ENCODE assay signal across 13 cellular contexts in genomic region chr1:226722240-226722900, GRCh38. TPM values are rescaled to one million over a fixed set of nuclear protein-coding genes. Genes with fewer than 3 reads are reported as not detected.
DNase-seq lines count a peak whose midpoint lies in the region; ATAC-seq lines count a peak whose summit lies in the region.
"Had no signal": no experiment of that assay in that cellular context is flagged by ENCODE, and none has a peak within 500 bp of the region (broad histone marks: within the 10 kb centered on the region; RNA-seq: fewer than 3 reads in every experiment).

No MANE protein-coding gene starts in this region.

- H3K4me1 Mint-ChIP-seq in CD4-positive, alpha-beta memory T cell: peaks cover 66 to 99% (median 84%) of the 10 kb centered on the region in 4 donors
- peaks cover 96% of the 10 kb centered on the region for H3K4me1 Mint-ChIP-seq in activated T-cell treated with anti-CD3 and anti-CD28 coated beads, Interleukin-2, amount 50 U/mL, for 72 hours (ENCODE audit: low read depth)
- peaks cover 49 to 90% (median 83%) of the 10 kb centered on the region in 3 donors for H3K4me1 Mint-ChIP-seq in naive B cell

- no peaks in the 10 kb centered on the region for H3K9me3 ChIP-seq in CD4-positive, alpha-beta memory T cell (ENCODE audit: control insufficient read depth in 1 of 2, low read length in 2 of 2)
- no peaks in the 10 kb centered on the region for H3K9me3 ChIP-seq in Karpas-422 (ENCODE audit: low read length)
- H3K9me3 ChIP-seq in right cardiac atrium (ENCODE audit: control insufficient read depth, low read length): no peaks in the 10 kb centered on the region
- H3K9me3 ChIP-seq: neutrophil, stomach had no signal

- H3K27ac Mint-ChIP-seq in CD4-positive, alpha-beta memory T cell: peak overlapping the region; percentile 66 to 100 (median 90)
- peak overlapping the region; percentile 92 for H3K27ac Mint-ChIP-seq in activated T-cell treated with anti-CD3 and anti-CD28 coated beads, Interleukin-2, amount 50 U/mL, for 72 hours
- H3K27ac Mint-ChIP-seq in naive B cell: peak overlapping the region in 5 of 6 donors; percentile 39 to 78 (median 60)

- no peak overlapping the region for H3K4me3 ChIP-seq in CD4-positive, alpha-beta memory T cell (ENCODE audit: low read length in 2 of 2)
- H3K4me3 ChIP-seq in Karpas-422 (ENCODE audit: low read length): no peak overlapping the region
- no peak overlapping the region for H3K4me3 ChIP-seq in right cardiac atrium (ENCODE audit: low read length)
- H3K4me3 ChIP-seq: stomach had no signal

- peaks cover 84% of the 10 kb centered on the region for H4K20me1 ChIP-seq in Karpas-422 (ENCODE audit: insufficient read depth, low read depth, low read length)

- CTCF ChIA-PET in CD4-positive, alpha-beta memory T cell (lab: Charles Lee; ENCODE audit: partially characterized antibody): interaction anchor here (0.7 to 1.9 kb wide), 5 partner anchors 8 to 91 kb away, joined by 3 to 9 read pairs (median 3); no protein-coding TSS in a partner anchor

- no peaks in the 10 kb centered on the region for H3K27me3 ChIP-seq in CD4-positive, alpha-beta memory T cell (ENCODE audit: insufficient read depth, low read length)
- no peaks in the 10 kb centered on the region for H3K27me3 ChIP-seq in Karpas-422 (ENCODE audit: low read length)
- H3K27me3 ChIP-seq in right cardiac atrium (ENCODE audit: control insufficient read depth, insufficient read depth): no peaks in the 10 kb centered on the region
- H3K27me3 ChIP-seq: neutrophil, stomach had no signal

- no peaks in the 10 kb centered on the region for H3K27me3 Mint-ChIP-seq in CD4-positive, alpha-beta memory T cell
- H3K27me3 Mint-ChIP-seq in activated T-cell treated with anti-CD3 and anti-CD28 coated beads, Interleukin-2, amount 50 U/mL, for 72 hours (ENCODE audit: low read depth): no peaks in the 10 kb centered on the region
- no peaks in the 10 kb centered on the region for H3K27me3 Mint-ChIP-seq in naive B cell

- WGBS in right cardiac atrium: 84% methylated on average over 11 of the region's 11 CpGs

- peaks cover 0 to 7% (median 0%) of the 10 kb centered on the region in 8 donors for H3K9me3 Mint-ChIP-seq in CD4-positive, alpha-beta memory T cell
- no peaks in the 10 kb centered on the region for H3K9me3 Mint-ChIP-seq in activated T-cell treated with anti-CD3 and anti-CD28 coated beads, Interleukin-2, amount 50 U/mL, for 72 hours
- no peaks in the 10 kb centered on the region for H3K9me3 Mint-ChIP-seq in naive B cell

- ATAC-seq in activated T-cell treated with anti-CD3 and anti-CD28 coated beads, Interleukin-2, amount 50 U/mL, for 72 hours (replicated peaks in 1 of 2): no peak
- ATAC-seq in naive B cell (ENCODE audit: low read depth in 2 of 2): no peak
- no peak for ATAC-seq in activated CD4-positive, CD25-positive, alpha-beta regulatory T cell treated with anti-CD3 and anti-CD28 coated beads, Interleukin-2, amount 50 U/mL, for 24 hours
- ATAC-seq in right cardiac atrium: no peak

- H3K79me2 ChIP-seq in Karpas-422 (ENCODE audit: low read length): peaks cover 97% of the 10 kb centered on the region

- H3K27ac ChIP-seq in CD4-positive, alpha-beta memory T cell (ENCODE audit: low read depth, low read length): peak overlapping the region; percentile 85
- H3K27ac ChIP-seq in Karpas-422 (ENCODE audit: low read length): peak overlapping the region; percentile 96
- no peak overlapping the region for H3K27ac ChIP-seq in right cardiac atrium (ENCODE audit: low read length)
- H3K27ac ChIP-seq: neutrophil had no signal

- peaks cover 97% of the 10 kb centered on the region for H3K4me1 ChIP-seq in CD4-positive, alpha-beta memory T cell (ENCODE audit: insufficient read depth, low read length)
- H3K4me1 ChIP-seq in Karpas-422 (ENCODE audit: low read length) (peaks cover 91% of the 10 kb centered on the region), right cardiac atrium (ENCODE audit: control insufficient read depth, insufficient read depth, low read length) (peaks cover 17% of the 10 kb centered on the region)

- peaks cover 31% of the 10 kb centered on the region for H3K36me3 ChIP-seq in CD4-positive, alpha-beta memory T cell (ENCODE audit: insufficient read depth, low read length)
- H3K36me3 ChIP-seq in Karpas-422 (ENCODE audit: insufficient read depth, low read length): peaks cover 62% of the 10 kb centered on the region

- H3K9ac ChIP-seq in Karpas-422 (ENCODE audit: low read length): peak overlapping the region; percentile 37; the same call in 1 of the 2 replicates

- peak in 1 of 5 donors; percentile 11 for DNase-seq in CD4-positive, alpha-beta memory T cell
- DNase-seq in Karpas-422 (no peak), naive B cell (no peak), AG08395 (ENCODE audit: low spot score) (no peak), right cardiac atrium (no peak), NCI-H1048 (lab: John Stamatoyannopoulos, UW) (no peak)
- DNase-seq in activated T-cell treated with anti-CD3 and anti-CD28 coated beads, Interleukin-2, amount 50 U/mL, for 72 hours: peak in 1 of 2 donors; percentile 10
- DNase-seq: activated CD4-positive, alpha-beta T cell treated with anti-CD3 and anti-CD28 coated beads, Interleukin-2, amount 50 U/mL, for 1 hour; DMS53; NCI-H2029 treated with DMSO at 0.1 percent for 48 hours; stomach had no signal

- POLR2A ChIA-PET in CD4-positive, alpha-beta memory T cell (lab: Charles Lee; ENCODE audit: partially characterized antibody): interaction anchor here (1.2 to 2.6 kb wide), 3 partner anchors 60 to 87 kb away, joined by 3 to 9 read pairs (median 5); no protein-coding TSS in a partner anchor

- H3K4me3 Mint-ChIP-seq in CD4-positive, alpha-beta memory T cell: peak overlapping the region; percentile 13 to 98 (median 86)
- H3K4me3 Mint-ChIP-seq in activated T-cell treated with anti-CD3 and anti-CD28 coated beads, Interleukin-2, amount 50 U/mL, for 72 hours: peak overlapping the region; percentile 85 to 92
- H3K4me3 Mint-ChIP-seq in naive B cell: no peak overlapping the region

- H3K4me2 ChIP-seq in Karpas-422 (ENCODE audit: low read depth, low read length, poor library complexity, severe bottlenecking): no peak overlapping the region

- H2AFZ ChIP-seq in Karpas-422 (ENCODE audit: low read length): no peak overlapping the region

- peaks cover 33 to 81% of the 10 kb centered on the region in 2 donors for H3K36me3 Mint-ChIP-seq in CD4-positive, alpha-beta memory T cell
- peaks cover 19 to 42% of the 10 kb centered on the region in 2 donors for H3K36me3 Mint-ChIP-seq in activated T-cell treated with anti-CD3 and anti-CD28 coated beads, Interleukin-2, amount 50 U/mL, for 72 hours (ENCODE audit: insufficient read depth in 2 of 2)
- H3K36me3 Mint-ChIP-seq in naive B cell: peaks cover 0 to 7% of the 10 kb centered on the region in 2 donors

- intact Hi-C loops in CD4-positive, alpha-beta memory T cell (cut with micrococcal nuclease): no loop called here
- intact Hi-C loops in right cardiac atrium (cut with DNase I): no loop called here

- no peaks in the 10 kb centered on the region for H3K9me2 ChIP-seq in Karpas-422 (replicated peaks; ENCODE audit: insufficient read depth, low read length)

RNA-seq across cellular contexts. Expression of gene ITPKB, which starts 16.7 kb away (rescaled TPM):
- 100 to 1,000 TPM; 156 to 159 TPM for total RNA-seq in CD4-positive, alpha-beta memory T cell
- polyA plus RNA-seq in CD4-positive, alpha-beta memory T cell: 10 to 100 TPM; 52.2 to 52.3 TPM
- total RNA-seq in Karpas-422 (2014; rRNA removed; shearing (Covaris generic); ENCODE audit: low replicate concordance): 79.0 and 132 TPM in 2 replicates
- total RNA-seq in activated T-cell treated with anti-CD3 and anti-CD28 coated beads, Interleukin-2, amount 50 U/mL, for 72 hours: 10 to 100 TPM; 50.7 to 58.0 TPM
- polyA plus RNA-seq in naive B cell (ENCODE audit: low read depth in 6 of 6): 10 to 100 TPM; 24.5 to 48.9 (median 34.1) TPM
- 10 to 100 TPM in 2 of 4 donors, 1 to 10 TPM in 2; 9.6 to 15.4 (median 11.1) TPM for total RNA-seq in right cardiac atrium
- 9.6 TPM for polyA plus RNA-seq in right cardiac atrium

Comparison
In these comparisons a context has a peak if more than half of its experiments do, and no peak if none do; other contexts are left out.
1. H3K4me3 Mint-ChIP-seq: peak in CD4-positive, alpha-beta memory T cell (8 of 8) and activated T-cell treated with anti-CD3 and anti-CD28 coated beads, Interleukin-2, amount 50 U/mL, for 72 hours (2 of 2); none in naive B cell (0 of 8).
2. Peak in every context shown above with its lines, with median percentiles within 50 percentile points of each other: H3K27ac Mint-ChIP-seq.